ENCODE assay signal across 12 cellular contexts in the genomic region with DNA sequence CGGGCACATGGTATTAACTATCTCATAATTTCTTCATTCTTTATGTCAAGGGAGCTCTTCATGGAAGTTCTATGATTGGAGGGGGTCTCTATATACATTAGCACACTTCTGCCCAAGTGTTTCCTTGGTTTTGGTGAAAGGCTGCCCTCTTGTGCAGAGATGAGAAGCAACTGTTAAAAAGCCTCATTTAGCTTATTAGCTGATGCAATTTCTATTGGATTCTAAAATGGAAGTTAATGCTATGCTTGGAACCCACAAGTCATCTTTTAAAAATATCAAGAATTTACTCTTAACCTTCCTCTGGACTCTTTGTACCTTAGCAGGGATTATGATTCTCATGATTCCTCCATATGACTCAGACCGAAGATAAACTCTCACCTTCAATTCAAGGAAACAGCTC.
DNase-seq lines count a peak whose midpoint lies in the region; ATAC-seq, FAIRE-seq and TF ChIP-seq lines count a peak whose summit lies in the region.
"Had no signal": no experiment of that assay in that cellular context is flagged by ENCODE, and none has a peak within 500 bp of the region (broad histone marks: within the 10 kb centered on the region; RNA-seq: fewer than 3 reads in every experiment).

No MANE protein-coding gene starts in this region.

- no peaks in the 10 kb centered on the region for H3K79me2 ChIP-seq in astrocyte (ENCODE audit: insufficient read depth, low read length)

- no peak overlapping the region for H3K4me3 Mint-ChIP-seq in astrocyte (ENCODE audit: unreplicated experiment)
- H3K4me3 Mint-ChIP-seq: activated T-helper 17 cell treated with anti-CD3 and anti-CD28 coated beads, Interleukin-2, amount 50 U/mL, for 72 hours had no signal

- no peak overlapping the region for H4K8ac ChIP-seq in neuronal stem cell (ENCODE audit: low read depth, low read length)

- H3K9ac ChIP-seq in astrocyte (ENCODE audit: low read length) (no peak overlapping the region), neuronal stem cell (ENCODE audit: low read depth, low read length, poor library complexity) (no peak overlapping the region)

- no peaks in the 10 kb centered on the region for H4K20me1 ChIP-seq in astrocyte (ENCODE audit: insufficient read depth, low read length)

- no peak overlapping the region for H2BK5ac ChIP-seq in neuronal stem cell (ENCODE audit: low read length)

- no peaks in the 10 kb centered on the region for H3K27me3 Mint-ChIP-seq in astrocyte (ENCODE audit: low read depth, unreplicated experiment)

- no peak overlapping the region for H3K18ac ChIP-seq in neuronal stem cell (ENCODE audit: low read length)

- H3K27ac ChIP-seq in astrocyte (ENCODE audit: low read depth, low read length) (no peak overlapping the region), neuronal stem cell (replicated peaks; ENCODE audit: low read length) (no peak overlapping the region)
- H3K27ac ChIP-seq: RWPE1 had no signal

- H3K36me3 ChIP-seq in astrocyte (ENCODE audit: insufficient read depth, low read length) (no peaks in the 10 kb centered on the region), neuronal stem cell (replicated peaks in 1 of 2; ENCODE audit: control insufficient read depth in 2 of 2, insufficient read depth in 2 of 2, low read length in 2 of 2) (no peaks in the 10 kb centered on the region)

- no peak overlapping the region for H2AFZ ChIP-seq in astrocyte (ENCODE audit: low read depth, low read length)
- no peak overlapping the region for H2AFZ ChIP-seq in neuronal stem cell (ENCODE audit: low read length)

- H3K27me3 ChIP-seq in astrocyte (ENCODE audit: insufficient read depth, low read length) (no peaks in the 10 kb centered on the region), neuronal stem cell (ENCODE audit: control insufficient read depth in 3 of 3, insufficient read depth in 3 of 3, low read depth in 1 of 3, low read length in 3 of 3) (no peaks in the 10 kb centered on the region)

- H3K4me3 ChIP-seq in astrocyte (ENCODE audit: insufficient read depth, low read depth, low read length) = no peak overlapping the region
- H3K4me3 ChIP-seq in neuronal stem cell (ENCODE audit: low read length in 2 of 2) = no peak overlapping the region

- H2BK15ac ChIP-seq in neuronal stem cell (ENCODE audit: low read length) = no peak overlapping the region

- no peaks in the 10 kb centered on the region for H3K36me3 Mint-ChIP-seq in astrocyte (ENCODE audit: low read depth, unreplicated experiment)

- peak overlapping the region; percentile 0 for H3K27ac Mint-ChIP-seq in astrocyte (ENCODE audit: unreplicated experiment)
- H3K27ac Mint-ChIP-seq: activated T-helper 17 cell treated with anti-CD3 and anti-CD28 coated beads, Interleukin-2, amount 50 U/mL, for 72 hours had no signal

- H3K4me1 Mint-ChIP-seq in astrocyte (ENCODE audit: low read depth, unreplicated experiment) = no peaks in the 10 kb centered on the region
- H3K4me1 Mint-ChIP-seq: activated T-helper 17 cell treated with anti-CD3 and anti-CD28 coated beads, Interleukin-2, amount 50 U/mL, for 72 hours had no signal

- no peak for ATAC-seq in HG03025 (IDR thresholded peaks at IDR 0.05; ENCODE audit: low FRiP score, unreplicated experiment)
- ATAC-seq: activated T-helper 17 cell treated with anti-CD3 and anti-CD28 coated beads, Interleukin-2, amount 50 U/mL, for 72 hours had no signal

- WGBS in neuronal stem cell (ENCODE audit: extremely low coverage in 2 of 2, insufficient read length in 2 of 2, insufficient replicate concordance in 1 of 2), 2 donors = no CpG with 5 or more reads among the region's 2 CpGs

- no peak overlapping the region for H2AK5ac ChIP-seq in neuronal stem cell (ENCODE audit: low read depth, low read length)

- no peaks in the 10 kb centered on the region for H3K9me3 Mint-ChIP-seq in astrocyte (ENCODE audit: unreplicated experiment)

- H3K14ac ChIP-seq in neuronal stem cell (ENCODE audit: low read length) = no peak overlapping the region

- H3K9me3 ChIP-seq in astrocyte (ENCODE audit: insufficient read depth, low read depth, low read length) = no peaks in the 10 kb centered on the region
- no peaks in the 10 kb centered on the region for H3K9me3 ChIP-seq in neuronal stem cell (replicated peaks in 1 of 2; ENCODE audit: control insufficient read depth in 2 of 2, insufficient read depth in 1 of 2, low read depth in 1 of 2, low read length in 2 of 2)

- H3K4me2 ChIP-seq in astrocyte (ENCODE audit: low read length) (no peak overlapping the region), neuronal stem cell (ENCODE audit: insufficient read depth, low read length, poor library complexity, severe bottlenecking) (no peak overlapping the region)

- no peak overlapping the region for H3K4ac ChIP-seq in neuronal stem cell (ENCODE audit: low read length)

- no peaks in the 10 kb centered on the region for H3K4me1 ChIP-seq in astrocyte (ENCODE audit: insufficient read depth, low read length)
- peaks cover 0 to 1% of the 10 kb centered on the region in 2 donors for H3K4me1 ChIP-seq in neuronal stem cell (ENCODE audit: control insufficient read depth in 2 of 2, insufficient read depth in 1 of 2, low read depth in 1 of 2, low read length in 2 of 2)

- H4K91ac ChIP-seq in neuronal stem cell (ENCODE audit: low read depth, low read length, poor library complexity) = no peak overlapping the region

- peak; percentile 67 for FAIRE-seq in astrocyte (lab: Jason Lieb, UNC)
- FAIRE-seq: urothelium cell line had no signal

- DNase-seq in Daoy (ENCODE audit: low read depth) (peak; percentile 38), M059J (ENCODE audit: low read depth) (peak; percentile 33), astrocyte (ENCODE audit: low read depth) (peak; percentile 38), lung microvascular endothelial cell (ENCODE audit: low read depth in 2 of 2) (peak; percentile 55 to 62), UCSD-AML1 (lab: John Stamatoyannopoulos, UW; ENCODE audit: unreplicated experiment) (no peak), neuronal stem cell (ENCODE audit: low spot score) (no peak)
- no peak for DNase-seq in activated naive CD4-positive, alpha-beta T cell (lab: John Stamatoyannopoulos, UW)
- DNase-seq: stimulated activated CD4-positive, alpha-beta T cell treated with anti-CD3 and anti-CD28 coated beads, Interleukin-15, amount 100 ng/mL, for 24 hours had no signal

- no peak overlapping the region for H3K23ac ChIP-seq in neuronal stem cell (ENCODE audit: low read depth, low read length, poor library complexity)

- no peak overlapping the region for H2BK12ac ChIP-seq in neuronal stem cell (ENCODE audit: low read length)

- no peaks in the 10 kb centered on the region for H3K79me1 ChIP-seq in neuronal stem cell (ENCODE audit: low read depth, low read length)

- TF ChIP-seq CTCF in astrocyte (IDR thresholded peaks at IDR 0.05; ENCODE audit: insufficient read depth, low read depth, low read length) = peak; percentile 32

- no peak overlapping the region for H2BK120ac ChIP-seq in neuronal stem cell (ENCODE audit: low read depth, low read length)

Comparison
In these comparisons a context has a peak if more than half of its experiments do, and no peak if none do; other contexts are left out.
1. DNase-seq: peak in Daoy (single experiment), M059J (single experiment), astrocyte (single experiment) and lung microvascular endothelial cell (2 of 2); none in UCSD-AML1 (single experiment), neuronal stem cell (single experiment) and activated naive CD4-positive, alpha-beta T cell (0 of 4).